In genomic region chr6:37258716-37259115, GRCh38 we compare ENCODE assay signal across 8 cellular contexts. TPM values are rescaled to one million over a fixed set of nuclear protein-coding genes. Genes with fewer than 3 reads are reported as not detected.
DNase-seq lines count a peak whose midpoint lies in the region; ATAC-seq and TF ChIP-seq lines count a peak whose summit lies in the region.

No MANE protein-coding gene starts in this region.

- no peak overlapping the region for H3K14ac ChIP-seq in mesenchymal stem cell (ENCODE audit: low read length in 2 of 2)

- H3K4me2 ChIP-seq in mesenchymal stem cell (ENCODE audit: low read length, poor library complexity, severe bottlenecking), result peak overlapping the region; percentile 64

- no peak for ATAC-seq in heart left ventricle
- ATAC-seq in Right ventricle myocardium superior (ENCODE audit: poor library complexity), result no peak

- H2BK12ac ChIP-seq in mesenchymal stem cell (ENCODE audit: low read length in 2 of 2), result no peak overlapping the region

- peak overlapping the region in 1 of 2 experiments; percentile 14 for H3K4ac ChIP-seq in mesenchymal stem cell (ENCODE audit: low read depth in 1 of 2, low read length in 2 of 2)

- H2AFZ ChIP-seq in mesenchymal stem cell (ENCODE audit: low read depth, low read length), result no peak overlapping the region

- TF ChIP-seq CTCF in heart left ventricle (IDR thresholded peaks at IDR 0.05) (no peak), brain microvascular endothelial cell (IDR thresholded peaks at IDR 0.05; ENCODE audit: low read depth, low read length, missing control alignments) (no peak)

- H3K23ac ChIP-seq in mesenchymal stem cell (ENCODE audit: low read length in 2 of 2), result no peak overlapping the region

- DNase-seq in heart left ventricle, result no peak
- no peak for DNase-seq in Right ventricle myocardium superior
- no peak for DNase-seq in brain microvascular endothelial cell
- no peak for DNase-seq in mesenchymal stem cell
- DNase-seq in NCI-H187 treated with DMSO at 0.1 percent for 48 hours (lab: John Stamatoyannopoulos, UW), result no peak
- DNase-seq in CD1c-positive myeloid dendritic cell (ENCODE audit: extremely low spot score), result no peak
- no peak for DNase-seq in T-helper 9 cell

- H3K36me3 ChIP-seq in heart left ventricle, result no peaks in the 10 kb centered on the region
- H3K36me3 ChIP-seq in brain microvascular endothelial cell (replicated peaks), result no peaks in the 10 kb centered on the region
- no peaks in the 10 kb centered on the region for H3K36me3 ChIP-seq in mesenchymal stem cell (ENCODE audit: control insufficient read depth in 1 of 2, insufficient read depth in 2 of 2, low read depth in 1 of 2, low read length in 2 of 2)
- H3K36me3 ChIP-seq in urinary bladder (ENCODE audit: insufficient read depth), result no peaks in the 10 kb centered on the region

- H3K4me1 ChIP-seq in heart left ventricle (peaks cover 0 to 47% (median 20%) of the 10 kb centered on the region in 12 donors), mesenchymal stem cell (ENCODE audit: control insufficient read depth, insufficient read depth, low read depth, low read length) (no peaks in the 10 kb centered on the region), urinary bladder (ENCODE audit: insufficient read depth) (peaks cover 2% of the 10 kb centered on the region)

- no peak overlapping the region for H4K91ac ChIP-seq in mesenchymal stem cell (ENCODE audit: low read length)

- no peak overlapping the region for H2BK15ac ChIP-seq in mesenchymal stem cell (ENCODE audit: low read depth, poor library complexity, severe bottlenecking)

- intact Hi-C loops in heart left ventricle (cut with DNase I), result no loop called here
- intact Hi-C loops in Right ventricle myocardium superior (cut with DNase I), result no loop called here

- H2BK120ac ChIP-seq in mesenchymal stem cell (ENCODE audit: low read depth, low read length), result no peak overlapping the region

- H3K27ac ChIP-seq in heart left ventricle (peak overlapping the region in 6 of 12 donors; percentile 87 to 97 (median 90)), brain microvascular endothelial cell (peak overlapping the region; percentile 75), mesenchymal stem cell (ENCODE audit: low read length, poor library complexity, severe bottlenecking) (peak overlapping the region; percentile 75), urinary bladder (ENCODE audit: low read depth) (no peak overlapping the region)

- no peaks in the 10 kb centered on the region for H3K27me3 ChIP-seq in heart left ventricle
- no peaks in the 10 kb centered on the region for H3K27me3 ChIP-seq in brain microvascular endothelial cell (replicated peaks)
- no peaks in the 10 kb centered on the region for H3K27me3 ChIP-seq in mesenchymal stem cell (ENCODE audit: control insufficient read depth in 1 of 2, insufficient read depth in 1 of 2, low read length in 2 of 2)

- H3K4me3 ChIP-seq in heart left ventricle (peak overlapping the region in 11 of 12 donors; percentile 58 to 98 (median 87)), brain microvascular endothelial cell (ENCODE audit: low read depth, low read length) (peak overlapping the region; percentile 96), mesenchymal stem cell (ENCODE audit: insufficient read depth in 1 of 2, low read depth in 1 of 2, low read length in 2 of 2) (peak overlapping the region in 1 of 2 experiments; percentile 95), urinary bladder (ENCODE audit: low read depth, low read length) (peak overlapping the region; percentile 90)

- H3K9ac ChIP-seq in mesenchymal stem cell (ENCODE audit: low read length), result peak overlapping the region; percentile 99

- no peak overlapping the region for H2BK5ac ChIP-seq in mesenchymal stem cell (ENCODE audit: low read depth, low read length, poor library complexity, severe bottlenecking)

- no peak overlapping the region for H2AK5ac ChIP-seq in mesenchymal stem cell (ENCODE audit: low read length, severe bottlenecking)

- H3K9me3 ChIP-seq in heart left ventricle (no peaks in the 10 kb centered on the region), mesenchymal stem cell (ENCODE audit: control insufficient read depth, low read length) (no peaks in the 10 kb centered on the region)

- in situ Hi-C loops in brain microvascular endothelial cell (cut with HindIII; ENCODE audit: low pct_ligation_motif_present, low sequenced_read_pairs), result no loop called here

- 58 to 64% (median 59%) methylated on average over 3 of the region's 3 CpGs for WGBS in heart left ventricle, 4 donors
- WGBS in mesenchymal stem cell, result 67% methylated on average over 3 of the region's 3 CpGs
- WGBS in urinary bladder, result 61% methylated on average over 3 of the region's 3 CpGs

- no peak overlapping the region for H3K18ac ChIP-seq in mesenchymal stem cell (ENCODE audit: low read depth in 1 of 2, low read length in 2 of 2)

- no peak overlapping the region for H4K8ac ChIP-seq in mesenchymal stem cell (ENCODE audit: low read length)

- peaks cover 7% of the 10 kb centered on the region for H3K79me1 ChIP-seq in mesenchymal stem cell (replicated peaks; ENCODE audit: low read length, poor library complexity, severe bottlenecking)

- no peak for TF ChIP-seq POLR2A in heart left ventricle (IDR thresholded peaks at IDR 0.05)

RNA-seq across cellular contexts. Expression of gene TMEM217, which starts 0.8 kb away (rescaled TPM):
- 1 to 10 TPM in 2 of 9 donors, under 1 TPM in 4, not detected in 3; 0.23 to 2.1 (median 0.75) TPM for total RNA-seq in heart left ventricle
- under 1 TPM; 0.15 to 0.73 TPM for polyA plus RNA-seq in heart left ventricle
- total RNA-seq in Right ventricle myocardium superior, result not detected
- polyA plus RNA-seq in mesenchymal stem cell (2013, experiment 1 of 2), result 2.0 TPM
- polyA plus RNA-seq in mesenchymal stem cell (2013, experiment 2 of 2), result 2.5 TPM
- 3.4 TPM for total RNA-seq in urinary bladder
- polyA plus RNA-seq in urinary bladder, result 0.24 TPM

RNA-seq across cellular contexts. Expression of gene TBC1D22B, which starts 1.1 kb away (rescaled TPM):
- total RNA-seq in heart left ventricle, result 10 to 100 TPM in 1 of 9 donors, 1 to 10 TPM in 8; 5.5 to 10.0 (median 7.3) TPM
- 10 to 100 TPM in 1 of 2 donors, 1 to 10 TPM in 1; 3.1 to 10.7 TPM for polyA plus RNA-seq in heart left ventricle
- total RNA-seq in Right ventricle myocardium superior, result 5.6 TPM
- 7.1 TPM for polyA plus RNA-seq in mesenchymal stem cell (2013, experiment 1 of 2)
- 7.1 TPM for polyA plus RNA-seq in mesenchymal stem cell (2013, experiment 2 of 2)
- 5.7 TPM for total RNA-seq in urinary bladder
- 6.4 TPM for polyA plus RNA-seq in urinary bladder
